ENCODE assay signal across 7 cellular contexts in the genomic region with DNA sequence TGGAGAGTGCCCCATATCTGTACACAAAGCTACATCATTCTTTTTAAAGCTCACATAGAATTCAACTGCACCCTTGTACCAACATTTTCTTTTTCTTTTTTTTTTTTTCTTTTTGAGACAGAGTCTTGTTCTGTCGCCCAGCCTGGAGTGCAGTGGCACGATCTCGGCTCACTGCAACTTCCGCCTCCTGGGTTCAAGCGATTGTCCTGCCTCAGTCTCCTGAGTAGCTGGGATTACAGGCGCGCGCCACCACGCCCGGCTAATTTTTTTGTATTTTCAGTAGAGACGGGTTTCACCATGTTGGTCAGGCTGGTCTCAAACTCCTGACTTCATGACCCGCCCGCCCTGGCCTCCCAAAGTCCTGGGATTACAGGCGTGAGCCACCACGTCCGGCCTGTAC. TPM values are rescaled to one million over a fixed set of nuclear protein-coding genes. Genes with fewer than 3 reads are reported as not detected.
DNase-seq lines count a peak whose midpoint lies in the region; ATAC-seq and TF ChIP-seq lines count a peak whose summit lies in the region.
"Not testable (repeated sequence)": the region's sequence is repeated elsewhere in the genome, so short reads cannot be mapped to it uniquely, and the experiment has no call there.

No MANE protein-coding gene starts in this region.

- not testable (repeated sequence) for H3K4me1 ChIP-seq in OCI-LY1 (ENCODE audit: insufficient read depth, low read length, severe bottlenecking); muscle layer of duodenum (ENCODE audit: control insufficient read depth in 1 of 2, insufficient read depth in 2 of 2, low read length in 2 of 2)
- H3K4me1 ChIP-seq in heart right ventricle (peaks cover 6 to 31% (median 24%) of the 10 kb centered on the region in 9 donors), skeletal muscle tissue (ENCODE audit: control insufficient read depth in 3 of 3, insufficient read depth in 3 of 3, low read length in 3 of 3) (peaks cover 3 to 21% (median 11%) of the 10 kb centered on the region in 3 donors)

- H3K27ac ChIP-seq in OCI-LY1 (ENCODE audit: low read depth, low read length, poor library complexity, severe bottlenecking); skeletal muscle tissue (ENCODE audit: low read depth, low read length): not testable (repeated sequence)
- H3K27ac ChIP-seq in heart right ventricle (peak overlapping the region in 9 of 10 donors; percentile 89 to 98 (median 94)), muscle layer of duodenum (ENCODE audit: low read length) (peak overlapping the region; percentile 41)

- not testable (repeated sequence) for DNase-seq in activated T-cell treated with anti-CD3 and anti-CD28 coated beads, Interleukin-2, amount 50 U/mL, for 24 hours; chondrocyte (ENCODE audit: low spot score); heart right ventricle

- not testable (repeated sequence) for H3K27me3 Mint-ChIP-seq in activated T-cell treated with anti-CD3 and anti-CD28 coated beads, Interleukin-2, amount 50 U/mL, for 24 hours; chondrocyte (ENCODE audit: low read depth)

- ATAC-seq in heart right ventricle, result not testable (repeated sequence)

- H3F3A ChIP-seq in OCI-LY1 (ENCODE audit: insufficient read depth, low read length), result not testable (repeated sequence)

- H4K20me1 ChIP-seq in OCI-LY1 (ENCODE audit: insufficient read depth, low read length), result not testable (repeated sequence)

- peaks cover 48% of the 10 kb centered on the region for H3K36me3 Mint-ChIP-seq in activated T-cell treated with anti-CD3 and anti-CD28 coated beads, Interleukin-2, amount 50 U/mL, for 24 hours (ENCODE audit: low read depth)
- H3K36me3 Mint-ChIP-seq in chondrocyte (ENCODE audit: low read depth), result peaks cover 21% of the 10 kb centered on the region

- peak overlapping the region; percentile 95 for H3K4me2 ChIP-seq in OCI-LY1 (ENCODE audit: low read length)

- intact Hi-C loops in heart right ventricle (cut with DNase I), result not testable (repeated sequence)

- H2AFZ ChIP-seq in OCI-LY1 (ENCODE audit: low read length), result not testable (repeated sequence)

- not testable (repeated sequence) for TF ChIP-seq CTCF in OCI-LY1 (IDR thresholded peaks at IDR 0.05; ENCODE audit: low read length); chondrocyte (IDR thresholded peaks at IDR 0.05); heart right ventricle (IDR thresholded peaks at IDR 0.05)

- not testable (repeated sequence) for H3K79me2 ChIP-seq in OCI-LY1 (ENCODE audit: insufficient read depth, low read length)

- not testable (repeated sequence) for H3K27me3 ChIP-seq in OCI-LY1 (ENCODE audit: insufficient read depth, low read length); heart right ventricle; muscle layer of duodenum (ENCODE audit: low read depth, low read length); skeletal muscle tissue (ENCODE audit: control insufficient read depth in 3 of 3, insufficient read depth in 3 of 3, low read length in 3 of 3)

- H3K27ac Mint-ChIP-seq in activated T-cell treated with anti-CD3 and anti-CD28 coated beads, Interleukin-2, amount 50 U/mL, for 24 hours, result peak overlapping the region; percentile 96
- peak overlapping the region; percentile 81 for H3K27ac Mint-ChIP-seq in chondrocyte (ENCODE audit: unreplicated experiment)

- H3K4me3 Mint-ChIP-seq in activated T-cell treated with anti-CD3 and anti-CD28 coated beads, Interleukin-2, amount 50 U/mL, for 24 hours, result peak overlapping the region; percentile 85
- H3K4me3 Mint-ChIP-seq in chondrocyte (ENCODE audit: unreplicated experiment), result peak overlapping the region; percentile 88

- H3K9ac ChIP-seq in OCI-LY1 (ENCODE audit: low read length), result peak overlapping the region; percentile 72
- H3K9ac ChIP-seq in skeletal muscle tissue (ENCODE audit: low read depth in 1 of 3, low read length in 3 of 3), result peak overlapping the region; percentile 79 to 92 (median 89)

- H3K9me3 Mint-ChIP-seq in activated T-cell treated with anti-CD3 and anti-CD28 coated beads, Interleukin-2, amount 50 U/mL, for 24 hours, result not testable (repeated sequence)
- peaks cover 14% of the 10 kb centered on the region for H3K9me3 Mint-ChIP-seq in chondrocyte (ENCODE audit: low read depth)

- H3K9me2 ChIP-seq in OCI-LY1 (ENCODE audit: low read depth, low read length), result not testable (repeated sequence)

- WGBS in heart right ventricle, 2 donors, result 90 to 91% methylated on average over 16 of the region's 16 CpGs

- H3K36me3 ChIP-seq in OCI-LY1 (ENCODE audit: insufficient read depth, low read length) (peaks cover 28% of the 10 kb centered on the region), heart right ventricle (peaks cover 0 to 28% (median 12%) of the 10 kb centered on the region in 9 donors), muscle layer of duodenum (ENCODE audit: control insufficient read depth in 1 of 2, insufficient read depth in 2 of 2, low read length in 2 of 2) (peaks cover 6 to 13% of the 10 kb centered on the region in 2 donors), skeletal muscle tissue (ENCODE audit: control insufficient read depth in 3 of 3, insufficient read depth in 3 of 3, low read length in 3 of 3) (peaks cover 0 to 13% (median 3%) of the 10 kb centered on the region in 3 donors)

- peaks cover 36% of the 10 kb centered on the region for H3K4me1 Mint-ChIP-seq in activated T-cell treated with anti-CD3 and anti-CD28 coated beads, Interleukin-2, amount 50 U/mL, for 24 hours (ENCODE audit: low read depth)
- peaks cover 12% of the 10 kb centered on the region for H3K4me1 Mint-ChIP-seq in chondrocyte (ENCODE audit: low read depth)

- H3K4me3 ChIP-seq in GM08714 (ENCODE audit: low read length) (peak overlapping the region; percentile 95), OCI-LY1 (ENCODE audit: low read depth, low read length, poor library complexity, severe bottlenecking) (peak overlapping the region; percentile 71), heart right ventricle (peak overlapping the region; percentile 69 to 99 (median 95)), muscle layer of duodenum (ENCODE audit: low read depth in 1 of 2, low read length in 2 of 2) (peak overlapping the region; percentile 63 to 83), skeletal muscle tissue (ENCODE audit: low read length in 3 of 3) (peak overlapping the region; percentile 79 to 87 (median 79))

- H3K9me3 ChIP-seq in OCI-LY1 (ENCODE audit: low read length); heart right ventricle; muscle layer of duodenum (ENCODE audit: control insufficient read depth in 1 of 2, low read length in 2 of 2); skeletal muscle tissue (ENCODE audit: control insufficient read depth in 3 of 3, low read length in 3 of 3): not testable (repeated sequence)

RNA-seq across cellular contexts. Expression of gene EEFSEC, which starts 1.1 kb away (rescaled TPM):
- total RNA-seq in chondrocyte (12.2 to 20.8 TPM (median 12.5 TPM) in 3 replicates), heart right ventricle (10 to 100 TPM; 16.5 to 29.5 (median 25.4) TPM), skeletal muscle tissue (2.6 TPM)
- polyA plus RNA-seq in heart right ventricle, result 10 to 100 TPM; 16.7 to 18.1 TPM

RNA-seq across cellular contexts. Expression of gene RUVBL1, which starts 30.7 kb away (rescaled TPM):
- total RNA-seq in chondrocyte (18.8 to 32.1 TPM (median 19.5 TPM) in 3 replicates), heart right ventricle (10 to 100 TPM; 23.5 to 34.4 (median 25.6) TPM), skeletal muscle tissue (39.1 TPM)
- polyA plus RNA-seq in heart right ventricle, result 10 to 100 TPM in 1 of 2 donors, 1 to 10 TPM in 1; 9.4 to 38.5 TPM
